Comparison of ENCODE assay signal across 8 cellular contexts in genomic region chr12:49108958-49109404, GRCh38. TPM values are rescaled to one million over a fixed set of nuclear protein-coding genes. Genes with fewer than 3 reads are reported as not detected.
DNase-seq lines count a peak whose midpoint lies in the region; ATAC-seq and TF ChIP-seq lines count a peak whose summit lies in the region.

No MANE protein-coding gene starts in this region.

- H3K36me3 ChIP-seq in fibroblast of lung (ENCODE audit: control insufficient read depth, insufficient read depth, low read length) (peaks cover 5% of the 10 kb centered on the region), neutrophil (peaks cover 25% of the 10 kb centered on the region)

- POLR2A ChIA-PET in RWPE1 (lab: Yijun Ruan, JAX; ENCODE audit: low non-redundant PET), result no interaction called here

- H3K9ac ChIP-seq in fibroblast of lung (ENCODE audit: insufficient read depth, low read length), result no peak overlapping the region

- H3K4me2 ChIP-seq in fibroblast of lung (ENCODE audit: extremely low read depth, insufficient read depth, low read length), result peak overlapping the region; percentile 95

- H3K9me3 ChIP-seq in fibroblast of lung (ENCODE audit: control insufficient read depth, insufficient read depth, low read depth, low read length), result no peaks in the 10 kb centered on the region
- no peaks in the 10 kb centered on the region for H3K9me3 ChIP-seq in neutrophil

- H4K20me1 ChIP-seq in fibroblast of lung (ENCODE audit: control insufficient read depth, extremely low read depth, insufficient read depth, low read length), result no peaks in the 10 kb centered on the region

- no peak for ATAC-seq in HG02852 (IDR thresholded peaks at IDR 0.05; ENCODE audit: unreplicated experiment)

- CTCF ChIA-PET in RWPE1 (lab: Yijun Ruan, JAX), result interaction anchor here (1.0 to 3.9 kb wide), 3 partner anchors 21 kb away, joined by 3 to 26 read pairs (median 4); no protein-coding TSS in a partner anchor

- TF ChIP-seq CTCF in RWPE1 (conservative IDR thresholded peaks at IDR 0.05; ENCODE audit: low read depth), result no peak
- no peak for TF ChIP-seq CTCF in fibroblast of lung (conservative IDR thresholded peaks at IDR 0.05 in 1 of 2, IDR thresholded peaks at IDR 0.05 in 1 of 2; ENCODE audit: low read depth in 1 of 2, low read length in 2 of 2)
- no peak for TF ChIP-seq CTCF in neutrophil (IDR thresholded peaks at IDR 0.05)

- peaks cover 5% of the 10 kb centered on the region for H3K4me1 ChIP-seq in fibroblast of lung (ENCODE audit: control insufficient read depth, extremely low read depth, insufficient read depth, low read length)
- peaks cover 22 to 31% of the 10 kb centered on the region in 2 experiments for H3K4me1 ChIP-seq in neutrophil (ENCODE audit: control insufficient read depth in 1 of 2, insufficient read depth in 1 of 2, low read depth in 1 of 2, low read length in 1 of 2)

- H3K27me3 ChIP-seq in fibroblast of lung (ENCODE audit: control insufficient read depth, insufficient read depth, low read length), result no peaks in the 10 kb centered on the region
- H3K27me3 ChIP-seq in neutrophil, result no peaks in the 10 kb centered on the region

- H3K4me3 ChIP-seq in fibroblast of lung (replicated peaks in 1 of 4; ENCODE audit: control extremely low read depth in 1 of 4, insufficient read depth in 1 of 4, low read depth in 3 of 4, low read length in 4 of 4) (peak overlapping the region; percentile 82 to 95 (median 86)), neutrophil (ENCODE audit: low read depth in 1 of 2, low read length in 1 of 2) (peak overlapping the region; percentile 89 to 99)

- peaks cover 18% of the 10 kb centered on the region for H3K79me2 ChIP-seq in fibroblast of lung (ENCODE audit: control insufficient read depth, insufficient read depth, low read length)

- H2AFZ ChIP-seq in fibroblast of lung (ENCODE audit: low read length), result no peak overlapping the region

- H3K27ac ChIP-seq in RWPE1, result peak overlapping the region; percentile 87
- no peak overlapping the region for H3K27ac ChIP-seq in fibroblast of lung (ENCODE audit: insufficient read depth, low read length)
- peak overlapping the region; percentile 94 for H3K27ac ChIP-seq in neutrophil

- peak; percentile 30 for DNase-seq in ELF-1 (ENCODE audit: low read depth, low spot score)
- DNase-seq in RWPE1 (ENCODE audit: low spot score), result no peak
- DNase-seq in fibroblast of lung (ENCODE audit: low read depth in 2 of 2), result peak; percentile 12 to 34
- no peak for DNase-seq in NCI-H748 treated with DMSO at 0.1 percent for 48 hours (lab: John Stamatoyannopoulos, UW)
- no peak for DNase-seq in NCI-H1092 (lab: John Stamatoyannopoulos, UW)
- DNase-seq in activated CD4-positive, alpha-beta T cell treated with anti-CD3 and anti-CD28 coated beads, Interleukin-2, amount 50 U/mL, for 1 hour, result no peak

RNA-seq across cellular contexts. Expression of gene LMBR1L, which starts 1.7 kb away (rescaled TPM):
- total RNA-seq in fibroblast of lung, result 53.2 and 54.2 TPM in 2 replicates
- polyA plus RNA-seq in fibroblast of lung, result 28.0 and 30.9 TPM in 2 replicates
- polyA plus RNA-seq in fibroblast of lung (2012), result 28.2 and 29.8 TPM in 2 replicates
- 45.6 and 115 TPM in 2 replicates for polyA minus RNA-seq in fibroblast of lung (ENCODE audit: low replicate concordance)

RNA-seq across cellular contexts. Expression of gene DHH, which starts 14.4 kb away (rescaled TPM):
- under 0.01 TPM in 2 replicates for total RNA-seq in fibroblast of lung
- polyA plus RNA-seq in fibroblast of lung, result 0.01 TPM in 2 replicates
- polyA plus RNA-seq in fibroblast of lung (2012), result not detected in 2 replicates
- not detected in 2 replicates for polyA minus RNA-seq in fibroblast of lung (ENCODE audit: low replicate concordance)

RNA-seq across cellular contexts. Expression of gene TUBA1B, which starts 22.2 kb away (rescaled TPM):
- 656 and 1,258 TPM in 2 replicates for total RNA-seq in fibroblast of lung
- 3,083 and 6,675 TPM in 2 replicates for polyA plus RNA-seq in fibroblast of lung
- polyA plus RNA-seq in fibroblast of lung (2012), result 1,678 and 3,646 TPM in 2 replicates
- 4,720 and 8,882 TPM in 2 replicates for polyA minus RNA-seq in fibroblast of lung (ENCODE audit: low replicate concordance)

RNA-seq across cellular contexts. Expression of gene RHEBL1, which starts 39.2 kb away (rescaled TPM):
- total RNA-seq in fibroblast of lung, result 0.33 and 0.51 TPM in 2 replicates
- polyA plus RNA-seq in fibroblast of lung, result 0.28 and 0.41 TPM in 2 replicates
- 0.37 and 0.39 TPM in 2 replicates for polyA plus RNA-seq in fibroblast of lung (2012)
- not detected in 2 replicates for polyA minus RNA-seq in fibroblast of lung (ENCODE audit: low replicate concordance)

RNA-seq across cellular contexts. Expression of gene KMT2D, which starts 48.4 kb away (rescaled TPM):
- total RNA-seq in fibroblast of lung, result 21.1 and 33.0 TPM in 2 replicates
- 7.3 and 10.0 TPM in 2 replicates for polyA plus RNA-seq in fibroblast of lung
- polyA plus RNA-seq in fibroblast of lung (2012), result 13.4 and 14.1 TPM in 2 replicates
- 41.0 and 50.0 TPM in 2 replicates for polyA minus RNA-seq in fibroblast of lung (ENCODE audit: low replicate concordance)

Comparison
In these comparisons a context has a peak if more than half of its experiments do, and no peak if none do; other contexts are left out.
1. DNase-seq: peak in ELF-1 (single experiment) and fibroblast of lung (2 of 2); none in RWPE1 (single experiment), NCI-H748 treated with DMSO at 0.1 percent for 48 hours (single experiment), NCI-H1092 (single experiment) and activated CD4-positive, alpha-beta T cell treated with anti-CD3 and anti-CD28 coated beads, Interleukin-2, amount 50 U/mL, for 1 hour (single experiment).